ENCODE assay signal across 8 cellular contexts in the genomic region with DNA sequence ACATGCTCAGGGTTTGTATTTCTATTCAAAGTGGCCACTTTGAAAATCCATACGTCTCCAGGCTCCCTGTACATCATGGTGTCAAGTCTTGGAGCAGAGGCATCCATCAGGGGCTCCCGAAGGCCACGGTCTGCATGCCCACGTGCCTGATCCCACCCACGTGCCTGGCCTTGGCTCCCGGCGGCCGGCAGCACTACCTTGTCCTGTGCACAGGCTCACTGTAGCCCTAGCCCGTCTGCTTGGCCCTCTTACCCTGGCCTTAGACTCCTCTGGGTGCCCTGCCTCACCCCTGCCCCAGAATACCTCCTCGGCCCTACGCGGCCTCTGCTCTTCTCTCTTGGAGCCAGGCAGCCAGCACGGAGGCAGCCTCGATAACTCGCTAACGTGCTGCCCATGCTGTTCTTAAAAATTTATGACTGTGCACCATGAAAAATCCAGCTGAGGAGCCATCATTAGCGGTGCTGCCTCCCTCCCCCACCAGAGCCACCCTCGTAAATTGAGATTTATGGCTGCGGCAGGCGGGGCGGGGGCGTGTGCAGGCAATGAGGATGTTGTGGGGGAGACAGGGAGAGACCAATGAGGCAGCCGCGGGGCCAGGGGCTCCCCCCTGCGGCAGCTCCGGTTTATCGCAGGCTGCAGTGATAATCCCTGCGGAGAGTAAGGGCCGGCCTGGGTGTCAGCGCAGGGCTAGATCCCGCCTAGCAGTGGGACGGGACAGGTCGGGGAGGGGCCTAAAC. TPM values are rescaled to one million over a fixed set of nuclear protein-coding genes. Genes with fewer than 3 reads are reported as not detected.
A peak's percentile ranks its signal among the peaks of the same experiment; 100 is the strongest.
DNase-seq lines count a peak whose midpoint lies in the region; ATAC-seq and TF ChIP-seq lines count a peak whose summit lies in the region.

No MANE protein-coding gene starts in this region.

- no peak for DNase-seq in heart right ventricle
- no peak for DNase-seq in Right ventricle myocardium superior
- DNase-seq in dorsolateral prefrontal cortex: peak in 2 of 10 donors; percentile 51 to 59
- DNase-seq in naive thymus-derived CD8-positive, alpha-beta T cell: peak; percentile 20 to 68 (median 46)
- peak; percentile 44 to 88 for DNase-seq in upper lobe of left lung
- no peak for DNase-seq in RKO (ENCODE audit: low spot score)

- intact Hi-C loops in heart right ventricle (cut with DNase I) (loop anchor here in 1 of 10 donors (5.0 kb wide), 1 partner anchor 74 kb away; no protein-coding TSS in a partner anchor), Right ventricle myocardium superior (cut with DNase I) (no loop called here), dorsolateral prefrontal cortex (cut with DNase I) (no loop called here)

- no peaks in the 10 kb centered on the region for H3K9me3 Mint-ChIP-seq in naive thymus-derived CD8-positive, alpha-beta T cell

- H3K36me3 Mint-ChIP-seq in naive thymus-derived CD8-positive, alpha-beta T cell: peaks cover 3 to 22% (median 5%) of the 10 kb centered on the region in 3 donors

- peaks cover 0 to 5% (median 0%) of the 10 kb centered on the region in 9 donors for H3K36me3 ChIP-seq in heart right ventricle
- no peaks in the 10 kb centered on the region for H3K36me3 ChIP-seq in SU-DHL-6 (ENCODE audit: low read length)
- H3K36me3 ChIP-seq in upper lobe of left lung: peaks cover 0 to 6% (median 3%) of the 10 kb centered on the region in 4 donors

- H3K9me3 ChIP-seq in heart right ventricle (no peaks in the 10 kb centered on the region), SU-DHL-6 (ENCODE audit: insufficient read depth, low read length) (no peaks in the 10 kb centered on the region), upper lobe of left lung (no peaks in the 10 kb centered on the region)

- H3K27ac Mint-ChIP-seq in naive thymus-derived CD8-positive, alpha-beta T cell: peak overlapping the region in 5 of 10 donors; percentile 31 to 81 (median 55)

- POLR2A ChIA-PET in naive thymus-derived CD8-positive, alpha-beta T cell (lab: Charles Lee): interaction anchor here (1.6 kb wide), 1 partner anchor 24 kb away, joined by 8 read pairs; a partner anchor contains a TSS

- no peaks in the 10 kb centered on the region for H3F3A ChIP-seq in SU-DHL-6 (ENCODE audit: insufficient read depth)

- no peak overlapping the region for H3K27ac ChIP-seq in heart right ventricle
- no peak overlapping the region for H3K27ac ChIP-seq in SU-DHL-6 (ENCODE audit: low read depth, low read length)
- peak overlapping the region in 10 of 59 donors; percentile 7 to 89 (median 32) for H3K27ac ChIP-seq in dorsolateral prefrontal cortex
- H3K27ac ChIP-seq in upper lobe of left lung: peak overlapping the region in 2 of 4 donors; percentile 72 to 81

- peaks cover 12 to 28% (median 23%) of the 10 kb centered on the region in 9 donors for H3K4me1 ChIP-seq in heart right ventricle
- peaks cover 8 to 18% (median 10%) of the 10 kb centered on the region in 4 donors for H3K4me1 ChIP-seq in upper lobe of left lung

- no peaks in the 10 kb centered on the region for H3K27me3 ChIP-seq in heart right ventricle
- H3K27me3 ChIP-seq in SU-DHL-6 (ENCODE audit: low read length): no peaks in the 10 kb centered on the region
- H3K27me3 ChIP-seq in dorsolateral prefrontal cortex: no peaks in the 10 kb centered on the region
- no peaks in the 10 kb centered on the region for H3K27me3 ChIP-seq in upper lobe of left lung

- peak overlapping the region in 5 of 10 donors; percentile 9 to 41 (median 37) for H3K4me3 Mint-ChIP-seq in naive thymus-derived CD8-positive, alpha-beta T cell

- TF ChIP-seq POLR2A in upper lobe of left lung (IDR thresholded peaks at IDR 0.05): no peak

- H3K4me3 ChIP-seq in heart right ventricle: no peak overlapping the region
- no peak overlapping the region for H3K4me3 ChIP-seq in SU-DHL-6 (ENCODE audit: insufficient read depth, low read length, poor library complexity, severe bottlenecking)
- H3K4me3 ChIP-seq in dorsolateral prefrontal cortex: no peak overlapping the region
- no peak overlapping the region for H3K4me3 ChIP-seq in upper lobe of left lung

- peak in 7 of 9 donors; percentile 19 to 47 (median 32) for TF ChIP-seq CTCF in heart right ventricle (IDR thresholded peaks at IDR 0.05)
- peak; percentile 50 for TF ChIP-seq CTCF in SU-DHL-6 (IDR thresholded peaks at IDR 0.05; ENCODE audit: insufficient read depth, low read length, poor library complexity, severe bottlenecking)
- TF ChIP-seq CTCF in dorsolateral prefrontal cortex (IDR thresholded peaks at IDR 0.05 in 54 of 56, conservative IDR thresholded peaks at IDR 0.05 in 2 of 56; ENCODE audit: low read depth in 1 of 56, partially characterized antibody in 56 of 56): peak in 42 of 56 donors; percentile 6 to 50 (median 30)
- TF ChIP-seq CTCF in upper lobe of left lung (IDR thresholded peaks at IDR 0.05): peak in 4 of 6 experiments; percentile 9 to 32 (median 26)

- H3K4me1 Mint-ChIP-seq in naive thymus-derived CD8-positive, alpha-beta T cell: peaks cover 20 to 31% (median 24%) of the 10 kb centered on the region in 4 donors

- TF ChIP-seq EP300 in upper lobe of left lung (IDR thresholded peaks at IDR 0.05): no peak

- H3K4me2 ChIP-seq in SU-DHL-6 (ENCODE audit: low read depth, low read length, poor library complexity, severe bottlenecking): no peak overlapping the region

- no peak overlapping the region for H2AFZ ChIP-seq in SU-DHL-6 (ENCODE audit: low read depth, low read length, severe bottlenecking)

- H3K27me3 Mint-ChIP-seq in naive thymus-derived CD8-positive, alpha-beta T cell: no peaks in the 10 kb centered on the region

- no peaks in the 10 kb centered on the region for H4K20me1 ChIP-seq in SU-DHL-6 (ENCODE audit: low read depth, low read length)

- H3K9ac ChIP-seq in SU-DHL-6 (ENCODE audit: low read length): no peak overlapping the region

- H3K9me2 ChIP-seq in SU-DHL-6 (replicated peaks; ENCODE audit: insufficient read depth, low read length): no peaks in the 10 kb centered on the region

- H3K79me2 ChIP-seq in SU-DHL-6 (ENCODE audit: insufficient read depth, low read length): no peaks in the 10 kb centered on the region

- ATAC-seq in heart right ventricle (no peak), Right ventricle myocardium superior (ENCODE audit: poor library complexity) (no peak), upper lobe of left lung (ENCODE audit: low FRiP score in 2 of 2) (peak in 1 of 2 donors; percentile 77), HG03460 (IDR thresholded peaks at IDR 0.05; ENCODE audit: unreplicated experiment) (no peak)
- ATAC-seq in naive thymus-derived CD8-positive, alpha-beta T cell: peak; percentile 98

- 77% methylated on average over 33 of the region's 33 CpGs for WGBS in heart right ventricle, 2 donors
- 74 to 79% methylated on average over 20 to 33 of the region's 33 CpGs for WGBS in upper lobe of left lung, 2 donors

RNA-seq across cellular contexts. Expression of a gene that starts 24.6 kb away (rescaled TPM):
- 10 to 100 TPM; 24.1 to 33.9 (median 27.6) TPM for total RNA-seq in heart right ventricle
- polyA plus RNA-seq in heart right ventricle: 10 to 100 TPM; 35.2 to 37.3 TPM
- 25.7 TPM for total RNA-seq in Right ventricle myocardium superior
- total RNA-seq in dorsolateral prefrontal cortex: 10 to 100 TPM; 46.6 to 81.3 (median 59.7) TPM
- total RNA-seq in naive thymus-derived CD8-positive, alpha-beta T cell: 10 to 100 TPM; 95.2 to 96.0 TPM
- 10 to 100 TPM; 32.6 to 44.4 (median 42.3) TPM for polyA plus RNA-seq in naive thymus-derived CD8-positive, alpha-beta T cell
- 100 to 1,000 TPM in 1 of 6 donors, 10 to 100 TPM in 5; 32.1 to 236 (median 39.7) TPM for total RNA-seq in upper lobe of left lung

Comparison
In these comparisons a context has a peak if more than half of its experiments do, and no peak if none do; other contexts are left out.
1. ATAC-seq: peak in naive thymus-derived CD8-positive, alpha-beta T cell (2 of 2); none in heart right ventricle (0 of 8), Right ventricle myocardium superior (single experiment) and HG03460 (single experiment).
2. DNase-seq: peak in naive thymus-derived CD8-positive, alpha-beta T cell (10 of 10) and upper lobe of left lung (2 of 2); none in heart right ventricle (0 of 2), Right ventricle myocardium superior (single experiment) and RKO (single experiment).
3. Peak in every context shown above with its lines, with median percentiles within 50 percentile points of each other: CTCF ChIP-seq.